8 cellular contexts compared by ENCODE assay signal in the genomic region with DNA sequence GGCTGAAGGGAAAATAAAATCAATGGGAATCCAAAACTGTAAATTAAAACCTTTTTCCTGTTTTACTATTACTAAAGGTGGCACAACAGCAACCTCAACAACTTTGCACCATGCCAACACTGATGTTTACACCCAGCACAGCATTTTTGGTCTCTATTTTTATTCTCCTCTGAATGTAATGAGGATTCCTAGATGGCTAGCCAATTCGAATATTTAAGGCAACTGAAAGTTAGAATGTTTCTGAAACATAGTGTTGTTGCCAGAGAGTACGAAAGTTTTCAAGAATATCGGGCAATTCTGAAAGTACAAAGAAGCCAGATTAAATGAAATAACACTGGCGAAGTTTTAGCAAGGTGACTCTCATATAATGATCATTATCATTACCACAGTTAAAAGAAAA. TPM values are rescaled to one million over a fixed set of nuclear protein-coding genes. Genes with fewer than 3 reads are reported as not detected.
"Had no signal": no experiment of that assay in that cellular context is flagged by ENCODE, and none has a peak within 500 bp of the region (broad histone marks: within the 10 kb centered on the region; RNA-seq: fewer than 3 reads in every experiment).

No MANE protein-coding gene starts in this region.

- H3K4me3 Mint-ChIP-seq: GM23338, H9, HFFc6 had no signal

- H3K4me2 ChIP-seq: GM23338 had no signal

- H2AFZ ChIP-seq: GM23248, GM23338 had no signal

- H3K9me3 Mint-ChIP-seq: GM23338 had no signal

- H3K27ac ChIP-seq: GM23248 had no signal

- H3K4me1 Mint-ChIP-seq: GM23338, H9 had no signal

- DNase-seq: GM23248, GOT3, H7, H9, HCEC 1CT, HFFc6 had no signal

- H3K27ac Mint-ChIP-seq: GM23338, H9, HFFc6 had no signal

- H3K4me3 ChIP-seq: GM23248, GM23338 had no signal

- H3K9ac ChIP-seq: GM23248 had no signal

- ATAC-seq: GM23338, HCT116 had no signal

RNA-seq across cellular contexts. Expression of a gene that starts 40.7 kb away (rescaled TPM):
- total RNA-seq: GM23248, HFFc6 had no signal
